ENCODE assay signal across 7 cellular contexts in genomic region chr5:3281346-3281745, GRCh38.
"Had no signal": no experiment of that assay in that cellular context is flagged by ENCODE, and none has a peak within 500 bp of the region (broad histone marks: within the 10 kb centered on the region; RNA-seq: fewer than 3 reads in every experiment).

No MANE protein-coding gene starts in this region.

- H3K9ac ChIP-seq: GM23248 had no signal

- H3K27ac ChIP-seq: GM23248 had no signal

- DNase-seq: GM23248, GOT3, H9, HCEC 1CT, KBM-7 had no signal

- H2AFZ ChIP-seq: GM23248 had no signal

- FAIRE-seq: H54, HepG2 had no signal

- H3K4me3 ChIP-seq: GM23248 had no signal
